ENCODE assay signal across 14 cellular contexts in the genomic region with DNA sequence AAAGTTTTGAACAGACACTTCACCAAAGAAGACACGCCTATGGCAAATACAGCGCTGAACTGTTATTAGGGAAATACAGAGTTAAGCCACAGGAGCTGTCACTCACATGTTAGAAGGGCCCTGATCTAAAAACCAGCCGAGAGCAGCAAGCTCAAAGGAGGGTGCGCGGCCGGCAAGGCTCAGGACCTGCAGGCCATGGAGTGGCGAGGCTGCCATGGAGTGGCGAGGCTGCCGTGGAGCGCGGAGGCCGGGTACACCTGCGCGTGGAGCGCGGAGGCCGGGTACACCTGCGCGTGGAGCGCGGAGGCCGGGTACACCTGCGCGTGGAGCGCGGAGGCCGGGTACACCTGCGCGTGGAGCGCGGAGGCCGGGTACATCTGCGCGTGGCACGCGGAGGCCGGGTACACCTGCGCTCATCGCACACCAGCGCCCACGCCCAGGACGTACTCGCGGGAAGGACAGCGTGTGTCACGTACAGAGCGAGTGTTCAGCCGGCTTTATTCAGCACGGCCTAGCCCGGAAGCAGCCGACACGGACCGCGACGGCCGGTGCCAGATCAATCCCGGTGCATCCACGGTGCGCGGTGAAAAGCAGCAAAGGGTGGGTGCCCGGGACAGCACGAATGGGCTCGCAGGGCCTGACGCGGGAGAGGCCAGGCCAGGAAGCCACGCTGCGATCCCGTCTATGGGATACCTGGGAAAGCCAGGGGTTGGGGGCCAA.
"Had no signal": no experiment of that assay in that cellular context is flagged by ENCODE, and none has a peak within 500 bp of the region (broad histone marks: within the 10 kb centered on the region; RNA-seq: fewer than 3 reads in every experiment).

No MANE protein-coding gene starts in this region.

- ATAC-seq: activated CD8-positive, alpha-beta memory T cell treated with anti-CD3 and anti-CD28 coated beads, Interleukin-2, amount 10 ng/mL, durations not matched to agents 7 days and 5 days; foreskin keratinocyte; heart left ventricle; natural killer cell had no signal

- H3K9me3 ChIP-seq: SJCRH30, thyroid gland, uterus had no signal

- H3K27me3 ChIP-seq: foreskin keratinocyte, heart left ventricle, SJCRH30, thyroid gland, uterus had no signal

- H3K27ac ChIP-seq: foreskin keratinocyte, heart left ventricle, SJCRH30, thyroid gland, uterus had no signal

- DNase-seq: activated gamma-delta T cell treated with Interleukin-2 at 50 U/mL for 16 hours; activated T-cell treated with anti-CD3 and anti-CD28 coated beads, Interleukin-2, amount 50 U/mL, for 48 hours; effector CD8-positive, alpha-beta T cell; foreskin keratinocyte; mesenchymal stem cell; natural killer cell; SJCRH30; small intestine; SW 1271; thyroid gland; uterus had no signal

- H3K4me3 ChIP-seq: heart left ventricle, SJCRH30, thyroid gland, uterus had no signal

- H3K36me3 ChIP-seq: heart left ventricle, SJCRH30, thyroid gland, uterus had no signal

- H3K4me1 ChIP-seq: foreskin keratinocyte, heart left ventricle, SJCRH30, thyroid gland, uterus had no signal

- FAIRE-seq: islet of Langerhans, small intestine had no signal
